Comparison of ENCODE assay signal across 26 cellular contexts in genomic region chr10:88190540-88191213, GRCh38.
"Had no signal": no experiment of that assay in that cellular context is flagged by ENCODE, and none has a peak within 500 bp of the region (broad histone marks: within the 10 kb centered on the region; RNA-seq: fewer than 3 reads in every experiment).

No MANE protein-coding gene starts in this region.

- H3K4me3 ChIP-seq: ascending aorta, esophagus muscularis mucosa, gastrocnemius medialis had no signal

- H3K36me3 ChIP-seq: ascending aorta, esophagus muscularis mucosa, gastrocnemius medialis had no signal

- H3K27me3 ChIP-seq: ascending aorta, esophagus muscularis mucosa, foreskin keratinocyte, gastrocnemius medialis had no signal

- ATAC-seq: activated CD4-positive, alpha-beta T cell treated with anti-CD3 and anti-CD28 coated beads for 36 hours; activated naive CD4-positive, alpha-beta T cell treated with anti-CD3 and anti-CD28 coated beads, Interleukin-2, amount 50 U/mL, for 72 hours; effector memory CD8-positive, alpha-beta T cell; foreskin keratinocyte had no signal

- H3K4me1 ChIP-seq: foreskin keratinocyte, gastrocnemius medialis had no signal

- H3K27ac ChIP-seq: ascending aorta, esophagus muscularis mucosa, foreskin keratinocyte, gastrocnemius medialis had no signal

- H3K9me3 ChIP-seq: ascending aorta, esophagus muscularis mucosa, gastrocnemius medialis had no signal

- DNase-seq: activated CD4-positive, alpha-beta memory T cell treated with anti-CD3 and anti-CD28 coated beads, Interleukin-2, amount 10 ng/mL, durations not matched to agents 7 days and 5 days; activated CD4-positive, alpha-beta T cell treated with anti-CD3 and anti-CD28 coated beads for 36 hours; activated CD4-positive, alpha-beta T cell treated with anti-CD3 and anti-CD28 coated beads, Interleukin-2, amount 10 ng/mL, durations not matched to agents 7 days and 5 days; activated CD4-positive, alpha-beta T cell treated with anti-CD3 and anti-CD28 coated beads, Interleukin-2, amount 50 U/mL, for 4 hours; activated CD4-positive, CD25-positive, alpha-beta regulatory T cell; activated CD4-positive, CD25-positive, alpha-beta regulatory T cell treated with anti-CD3 and anti-CD28 coated beads, Interleukin-2, amount 50 U/mL, for 72 hours; activated CD8-positive, alpha-beta memory T cell treated with anti-CD3 and anti-CD28 coated beads, Interleukin-2, amount 50 U/mL, for 48 hours; activated gamma-delta T cell; activated naive CD4-positive, alpha-beta T cell; activated naive CD4-positive, alpha-beta T cell treated with anti-CD3 and anti-CD28 coated beads, Interleukin-2, amount 10 ng/mL, durations not matched to agents 7 days and 5 days; activated naive CD8-positive, alpha-beta T cell treated with anti-CD3 and anti-CD28 coated beads, Interleukin-2, amount 10 ng/mL, durations not matched to agents 7 days and 5 days; activated T-cell treated with anti-CD3 and anti-CD28 coated beads for 4 hours; activated T-cell treated with anti-CD3 and anti-CD28 coated beads, Interleukin-2, amount 50 U/mL, for 24 hours; activated T-cell treated with anti-CD3 and anti-CD28 coated beads, Interleukin-2, amount 50 U/mL, for 72 hours; cortex of kidney; dermis blood vessel endothelial cell; effector CD4-positive, alpha-beta T cell; effector memory CD8-positive, alpha-beta T cell; erythroblast; foreskin keratinocyte; glutamatergic neuron; T-helper 2 cell had no signal
